ENCODE assay signal across 8 cellular contexts in the genomic region with DNA sequence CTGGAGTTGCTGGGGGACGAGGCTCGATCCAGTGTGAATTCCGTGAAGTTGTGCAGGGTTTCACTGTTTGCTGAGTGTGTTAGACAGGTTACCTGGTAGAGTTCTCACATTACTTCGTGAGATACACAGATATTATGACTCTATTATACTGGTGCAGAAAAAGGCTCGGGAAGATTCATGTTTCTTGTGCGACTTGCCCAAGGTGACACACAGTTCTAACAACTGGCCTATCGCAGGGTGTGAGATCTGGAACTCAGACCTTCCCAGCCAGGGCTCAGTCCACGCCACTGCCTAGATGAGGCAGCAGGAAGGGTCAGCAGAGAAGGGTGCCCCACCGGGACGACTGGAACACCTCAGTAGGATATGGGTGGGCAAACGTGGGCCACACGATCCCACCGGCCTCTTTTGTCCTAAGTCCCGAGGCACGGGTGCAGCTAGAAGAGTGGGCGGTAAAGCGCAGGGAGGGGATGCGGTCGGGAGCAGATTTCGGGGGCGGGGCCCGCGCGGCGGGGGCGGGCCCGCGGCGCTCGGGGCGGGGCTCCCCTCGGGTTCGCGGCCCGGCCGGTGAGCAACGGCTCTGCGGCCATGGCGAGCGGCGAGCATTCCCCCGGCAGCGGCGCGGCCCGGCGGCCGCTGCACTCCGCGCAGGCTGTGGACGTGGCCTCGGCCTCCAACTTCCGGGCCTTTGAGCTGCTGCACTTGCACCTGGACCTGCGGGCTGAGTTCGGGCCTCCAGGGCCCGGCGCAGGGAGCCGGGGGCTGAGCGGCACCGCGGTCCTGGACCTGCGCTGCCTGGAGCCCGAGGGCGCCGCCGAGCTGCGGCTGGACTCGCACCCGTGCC. TPM values are rescaled to one million over a fixed set of nuclear protein-coding genes. Genes with fewer than 3 reads are reported as not detected.
A peak's percentile ranks its signal among the peaks of the same experiment; 100 is the strongest.
DNase-seq lines count a peak whose midpoint lies in the region; ATAC-seq and TF ChIP-seq lines count a peak whose summit lies in the region.

A gene with protein sequence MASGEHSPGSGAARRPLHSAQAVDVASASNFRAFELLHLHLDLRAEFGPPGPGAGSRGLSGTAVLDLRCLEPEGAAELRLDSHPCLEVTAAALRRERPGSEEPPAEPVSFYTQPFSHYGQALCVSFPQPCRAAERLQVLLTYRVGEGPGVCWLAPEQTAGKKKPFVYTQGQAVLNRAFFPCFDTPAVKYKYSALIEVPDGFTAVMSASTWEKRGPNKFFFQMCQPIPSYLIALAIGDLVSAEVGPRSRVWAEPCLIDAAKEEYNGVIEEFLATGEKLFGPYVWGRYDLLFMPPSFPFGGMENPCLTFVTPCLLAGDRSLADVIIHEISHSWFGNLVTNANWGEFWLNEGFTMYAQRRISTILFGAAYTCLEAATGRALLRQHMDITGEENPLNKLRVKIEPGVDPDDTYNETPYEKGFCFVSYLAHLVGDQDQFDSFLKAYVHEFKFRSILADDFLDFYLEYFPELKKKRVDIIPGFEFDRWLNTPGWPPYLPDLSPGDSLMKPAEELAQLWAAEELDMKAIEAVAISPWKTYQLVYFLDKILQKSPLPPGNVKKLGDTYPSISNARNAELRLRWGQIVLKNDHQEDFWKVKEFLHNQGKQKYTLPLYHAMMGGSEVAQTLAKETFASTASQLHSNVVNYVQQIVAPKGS (plus strand): TSS at position 567 of the 841 bp plus-strand sequence. CDS start 19 bp downstream, at position 586.

- peak within 1 kb of the TSS; percentile 43 for H2AK5ac ChIP-seq in neuronal stem cell (ENCODE audit: low read depth, low read length)

- H2BK12ac ChIP-seq in neuronal stem cell (ENCODE audit: low read length) = no peak within 1 kb of the TSS

- peak within 1 kb of the TSS; percentile 82 for H2AFZ ChIP-seq in neuronal stem cell (ENCODE audit: low read length)

- ATAC-seq in GM19395 (IDR thresholded peaks at IDR 0.05; ENCODE audit: unreplicated experiment) = peak; percentile 74
- ATAC-seq in HG03558 (IDR thresholded peaks at IDR 0.05; ENCODE audit: extremely low read depth, unreplicated experiment) = peak; percentile 38

- H4K91ac ChIP-seq in neuronal stem cell (ENCODE audit: low read depth, low read length, poor library complexity) = no peak within 1 kb of the TSS

- peak within 1 kb of the TSS; percentile 82 for H2BK15ac ChIP-seq in neuronal stem cell (ENCODE audit: low read length)

- no peaks in the 10 kb centered on the region for H3K9me3 ChIP-seq in neuronal stem cell (replicated peaks in 1 of 2; ENCODE audit: control insufficient read depth in 2 of 2, insufficient read depth in 1 of 2, low read depth in 1 of 2, low read length in 2 of 2)

- H3K4me2 ChIP-seq in neuronal stem cell (ENCODE audit: insufficient read depth, low read length, poor library complexity, severe bottlenecking) = peak within 1 kb of the TSS; percentile 95

- H3K27ac ChIP-seq in RWPE1 = peak within 1 kb of the TSS; percentile 92
- peak within 1 kb of the TSS; percentile 61 for H3K27ac ChIP-seq in neuronal stem cell (replicated peaks; ENCODE audit: low read length)

- peaks cover 0 to 5% of the 10 kb centered on the region in 2 donors for H3K36me3 ChIP-seq in neuronal stem cell (replicated peaks in 1 of 2; ENCODE audit: control insufficient read depth in 2 of 2, insufficient read depth in 2 of 2, low read length in 2 of 2)

- H2BK120ac ChIP-seq in neuronal stem cell (ENCODE audit: low read depth, low read length) = peak within 1 kb of the TSS; percentile 35

- H3K9ac ChIP-seq in neuronal stem cell (ENCODE audit: low read depth, low read length, poor library complexity) = peak within 1 kb of the TSS; percentile 98

- POLR2A ChIA-PET in RWPE1 (lab: Yijun Ruan, JAX; ENCODE audit: low non-redundant PET) = interaction anchor here (1.1 to 1.5 kb wide), 2 partner anchors 86 to 97 kb away, joined by 3 read pairs; no protein-coding TSS in a partner anchor

- peaks cover 2 to 5% of the 10 kb centered on the region in 2 donors for H3K4me1 ChIP-seq in neuronal stem cell (ENCODE audit: control insufficient read depth in 2 of 2, insufficient read depth in 1 of 2, low read depth in 1 of 2, low read length in 2 of 2)

- peak within 1 kb of the TSS; percentile 65 to 100 for H3K4me3 ChIP-seq in neuronal stem cell (ENCODE audit: low read length in 2 of 2)

- peak within 1 kb of the TSS; percentile 98 for H3K18ac ChIP-seq in neuronal stem cell (ENCODE audit: low read length)

- no peak within 1 kb of the TSS for H3K4ac ChIP-seq in neuronal stem cell (ENCODE audit: low read length)

- no CpG with 5 or more reads among the region's 69 CpGs for WGBS in neuronal stem cell (ENCODE audit: extremely low coverage in 2 of 2, insufficient read length in 2 of 2, insufficient replicate concordance in 1 of 2), 2 donors

- peaks cover 2% of the 10 kb centered on the region for H3K79me1 ChIP-seq in neuronal stem cell (ENCODE audit: low read depth, low read length)

- H4K8ac ChIP-seq in neuronal stem cell (ENCODE audit: low read depth, low read length) = peak within 1 kb of the TSS; percentile 86

- H3K14ac ChIP-seq in neuronal stem cell (ENCODE audit: low read length) = peak within 1 kb of the TSS; percentile 98

- H2BK5ac ChIP-seq in neuronal stem cell (ENCODE audit: low read length) = no peak within 1 kb of the TSS

- peak within 1 kb of the TSS; percentile 94 for H3K23ac ChIP-seq in neuronal stem cell (ENCODE audit: low read depth, low read length, poor library complexity)

- in situ Hi-C loops in Caki2 (cut with HindIII; ENCODE audit: low pct_unique_long_range_greater_than_20kb, low sequenced_read_pairs) = no loop called here

- CTCF ChIA-PET in RWPE1 (lab: Yijun Ruan, JAX) = interaction anchor here (0.5 to 4.5 kb wide), 9 partner anchors 9 to 438 kb away, joined by 3 to 29 read pairs (median 5); no protein-coding TSS in a partner anchor

- H3K27me3 ChIP-seq in neuronal stem cell (ENCODE audit: control insufficient read depth in 3 of 3, insufficient read depth in 3 of 3, low read depth in 1 of 3, low read length in 3 of 3) = peaks cover 0 to 3% (median 0%) of the 10 kb centered on the region in 3 experiments

- TF ChIP-seq CTCF in RWPE1 (conservative IDR thresholded peaks at IDR 0.05; ENCODE audit: low read depth) (no peak), subcutaneous adipose tissue (IDR thresholded peaks at IDR 0.05; ENCODE audit: low read depth) (no peak)

- DNase-seq in Caki2 (ENCODE audit: low read depth) (no peak), RWPE1 (ENCODE audit: low spot score) (peak; percentile 84), foreskin melanocyte (peak; percentile 38), neuronal stem cell (ENCODE audit: low spot score) (peak; percentile 64)
- peak; percentile 41 for DNase-seq in activated gamma-delta T cell treated with anti-CD3 and anti-CD28 coated beads, Interleukin-2, amount 50 U/mL, for 16 hours (ENCODE audit: low read depth)

RNA-seq across cellular contexts. Expression of the gene that starts here (rescaled TPM):
- 139 and 146 TPM in 2 replicates for total RNA-seq in Caki2 (2014; rRNA removed; shearing (Covaris generic); ENCODE audit: low replicate concordance)
- 27.2 TPM for polyA plus RNA-seq in neuronal stem cell (2013, experiment 1 of 2)
- 27.7 TPM for polyA plus RNA-seq in neuronal stem cell (2013, experiment 2 of 2)
- 10 to 100 TPM; 38.5 to 68.8 (median 47.7) TPM for total RNA-seq in subcutaneous adipose tissue
